10 cellular contexts compared by ENCODE assay signal in genomic region chr1:173355281-173356031, GRCh38.
DNase-seq lines count a peak whose midpoint lies in the region; ATAC-seq and TF ChIP-seq lines count a peak whose summit lies in the region.
"Had no signal": no experiment of that assay in that cellular context is flagged by ENCODE, and none has a peak within 500 bp of the region (broad histone marks: within the 10 kb centered on the region; RNA-seq: fewer than 3 reads in every experiment).

No MANE protein-coding gene starts in this region.

- H3K4me1 ChIP-seq in gastrocnemius medialis = no peaks in the 10 kb centered on the region

- peaks cover 21% of the 10 kb centered on the region for H3K9me3 Mint-ChIP-seq in activated naive CD8-positive, alpha-beta T cell treated with anti-CD3 and anti-CD28 coated beads for 36 hours
- peaks cover 14% of the 10 kb centered on the region for H3K9me3 Mint-ChIP-seq in activated CD8-positive, alpha-beta memory T cell treated with anti-CD3 and anti-CD28 coated beads, Interleukin-2, amount 10 ng/mL, durations not matched to agents 7 days and 5 days (ENCODE audit: low read depth)

- TF ChIP-seq POLR2A in gastrocnemius medialis (IDR thresholded peaks at IDR 0.05) = no peak

- H3K4me3 ChIP-seq in GM06990 (replicated peaks; ENCODE audit: low read depth, low read length) = peak overlapping the region; percentile 0; the same call in 1 of the 2 replicates
- H3K4me3 ChIP-seq in gastrocnemius medialis = no peak overlapping the region

- ATAC-seq in GM19395 (IDR thresholded peaks at IDR 0.05; ENCODE audit: unreplicated experiment) = peak; percentile 77
- peak; percentile 45 for ATAC-seq in HG03108 (IDR thresholded peaks at IDR 0.05; ENCODE audit: unreplicated experiment)
- no peak for ATAC-seq in Right ventricle myocardium inferior
- no peak for ATAC-seq in gastrocnemius medialis
- ATAC-seq in activated CD8-positive, alpha-beta memory T cell treated with anti-CD3 and anti-CD28 coated beads, Interleukin-2, amount 10 ng/mL, durations not matched to agents 7 days and 5 days = no peak

- no peak for TF ChIP-seq CTCF in GM06990 (IDR thresholded peaks at IDR 0.05; ENCODE audit: insufficient read depth, low read length, poor library complexity, severe bottlenecking)
- no peak for TF ChIP-seq CTCF in gastrocnemius medialis (IDR thresholded peaks at IDR 0.05 in 4 of 5, conservative IDR thresholded peaks at IDR 0.05 in 1 of 5)

- DNase-seq in GM06990 (ENCODE audit: extremely low read depth, insufficient read length) = peak; percentile 57
- peak; percentile 8 for DNase-seq in activated naive CD8-positive, alpha-beta T cell treated with anti-CD3 and anti-CD28 coated beads for 36 hours
- no peak for DNase-seq in Right ventricle myocardium inferior (ENCODE audit: missing footprints)
- no peak for DNase-seq in RKO (ENCODE audit: low spot score)
- no peak for DNase-seq in gastrocnemius medialis
- DNase-seq in activated CD8-positive, alpha-beta memory T cell treated with anti-CD3 and anti-CD28 coated beads, Interleukin-2, amount 10 ng/mL, durations not matched to agents 7 days and 5 days = no peak
- DNase-seq: activated CD4-positive, alpha-beta memory T cell treated with anti-CD3 and anti-CD28 coated beads, Interleukin-2, amount 10 ng/mL, durations not matched to agents 7 days and 5 days; stimulated activated CD4-positive, alpha-beta T cell treated with anti-CD3 and anti-CD28 coated beads, Interleukin-1b, Interleukin-23, amount 100 ng/mL, for 48 hours had no signal

- H3K4me3 Mint-ChIP-seq in activated naive CD8-positive, alpha-beta T cell treated with anti-CD3 and anti-CD28 coated beads for 36 hours = peak overlapping the region; percentile 4
- H3K4me3 Mint-ChIP-seq in activated CD8-positive, alpha-beta memory T cell treated with anti-CD3 and anti-CD28 coated beads, Interleukin-2, amount 10 ng/mL, durations not matched to agents 7 days and 5 days = no peak overlapping the region
- H3K4me3 Mint-ChIP-seq: activated CD4-positive, alpha-beta memory T cell treated with anti-CD3 and anti-CD28 coated beads, Interleukin-2, amount 10 ng/mL, durations not matched to agents 7 days and 5 days had no signal

- H3K36me3 Mint-ChIP-seq in activated naive CD8-positive, alpha-beta T cell treated with anti-CD3 and anti-CD28 coated beads for 36 hours = peaks cover 40% of the 10 kb centered on the region
- peaks cover 7% of the 10 kb centered on the region for H3K36me3 Mint-ChIP-seq in activated CD8-positive, alpha-beta memory T cell treated with anti-CD3 and anti-CD28 coated beads, Interleukin-2, amount 10 ng/mL, durations not matched to agents 7 days and 5 days

- H3K27ac ChIP-seq in gastrocnemius medialis = no peak overlapping the region

- H3K9me3 ChIP-seq in gastrocnemius medialis = no peaks in the 10 kb centered on the region

- peak overlapping the region; percentile 60 for H3K27ac Mint-ChIP-seq in activated naive CD8-positive, alpha-beta T cell treated with anti-CD3 and anti-CD28 coated beads for 36 hours
- no peak overlapping the region for H3K27ac Mint-ChIP-seq in activated CD8-positive, alpha-beta memory T cell treated with anti-CD3 and anti-CD28 coated beads, Interleukin-2, amount 10 ng/mL, durations not matched to agents 7 days and 5 days
- H3K27ac Mint-ChIP-seq: activated CD4-positive, alpha-beta memory T cell treated with anti-CD3 and anti-CD28 coated beads, Interleukin-2, amount 10 ng/mL, durations not matched to agents 7 days and 5 days had no signal

- CTCF ChIA-PET in activated CD8-positive, alpha-beta memory T cell treated with anti-CD3 and anti-CD28 coated beads, Interleukin-2, amount 10 ng/mL, durations not matched to agents 7 days and 5 days (lab: Charles Lee) = no interaction called here

- H3K27me3 Mint-ChIP-seq in activated naive CD8-positive, alpha-beta T cell treated with anti-CD3 and anti-CD28 coated beads for 36 hours = no peaks in the 10 kb centered on the region
- H3K27me3 Mint-ChIP-seq in activated CD8-positive, alpha-beta memory T cell treated with anti-CD3 and anti-CD28 coated beads, Interleukin-2, amount 10 ng/mL, durations not matched to agents 7 days and 5 days = no peaks in the 10 kb centered on the region
- H3K27me3 Mint-ChIP-seq: activated CD4-positive, alpha-beta memory T cell treated with anti-CD3 and anti-CD28 coated beads, Interleukin-2, amount 10 ng/mL, durations not matched to agents 7 days and 5 days had no signal

- intact Hi-C loops in Right ventricle myocardium inferior (cut with DNase I) (no loop called here), gastrocnemius medialis (cut with DNase I; ENCODE audit: low total_unique reads) (no loop called here)

- H3K27me3 ChIP-seq in GM06990 (replicated peaks; ENCODE audit: control insufficient read depth, insufficient read depth, low read length) (no peaks in the 10 kb centered on the region), gastrocnemius medialis (no peaks in the 10 kb centered on the region)

- peaks cover 21% of the 10 kb centered on the region for H3K4me1 Mint-ChIP-seq in activated naive CD8-positive, alpha-beta T cell treated with anti-CD3 and anti-CD28 coated beads for 36 hours
- peaks cover 11% of the 10 kb centered on the region for H3K4me1 Mint-ChIP-seq in activated CD8-positive, alpha-beta memory T cell treated with anti-CD3 and anti-CD28 coated beads, Interleukin-2, amount 10 ng/mL, durations not matched to agents 7 days and 5 days

- in situ Hi-C loops in gastrocnemius medialis (cut with MboI; ENCODE audit: low sequenced_read_pairs in 4 of 4) = no loop called here

- H3K36me3 ChIP-seq in GM06990 (ENCODE audit: control insufficient read depth, insufficient read depth, low read length) = no peaks in the 10 kb centered on the region
- H3K36me3 ChIP-seq in gastrocnemius medialis = no peaks in the 10 kb centered on the region

Comparison
In these comparisons a context has a peak if more than half of its experiments do, and no peak if none do; other contexts are left out.
1. DNase-seq: peak in GM06990 (single experiment) and activated naive CD8-positive, alpha-beta T cell treated with anti-CD3 and anti-CD28 coated beads for 36 hours (single experiment); none in Right ventricle myocardium inferior (single experiment), RKO (single experiment), gastrocnemius medialis (0 of 2) and activated CD8-positive, alpha-beta memory T cell treated with anti-CD3 and anti-CD28 coated beads, Interleukin-2, amount 10 ng/mL, durations not matched to agents 7 days and 5 days (single experiment).
2. ATAC-seq: peak in GM19395 (single experiment) and HG03108 (single experiment); none in Right ventricle myocardium inferior (single experiment), gastrocnemius medialis (0 of 2) and activated CD8-positive, alpha-beta memory T cell treated with anti-CD3 and anti-CD28 coated beads, Interleukin-2, amount 10 ng/mL, durations not matched to agents 7 days and 5 days (single experiment).